Comparison of ENCODE assay signal across 6 cellular contexts in the genomic region with DNA sequence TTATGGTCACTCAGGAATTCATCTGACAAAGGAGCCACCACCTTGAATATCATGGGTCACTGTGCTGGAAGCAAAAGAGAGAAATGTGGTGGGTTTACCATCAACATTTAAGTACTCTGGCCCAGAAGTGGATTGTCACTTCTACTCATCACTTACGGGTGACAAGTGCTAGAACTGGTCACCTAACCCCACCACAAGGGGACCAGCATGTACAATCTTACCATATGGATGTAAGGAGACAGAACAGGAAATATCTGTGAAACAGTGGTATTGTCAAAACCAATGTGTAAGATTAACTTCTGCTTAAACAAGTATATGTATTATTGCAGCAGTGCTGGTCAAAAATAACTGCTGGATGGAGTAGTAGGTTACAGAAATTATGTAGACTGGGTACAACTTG.
DNase-seq lines count a peak whose midpoint lies in the region; ATAC-seq, FAIRE-seq and TF ChIP-seq lines count a peak whose summit lies in the region.
"Not testable (repeated sequence)": the region's sequence is repeated elsewhere in the genome, so short reads cannot be mapped to it uniquely, and the experiment has no call there.

No MANE protein-coding gene starts in this region.

- not testable (repeated sequence) for H4K20me1 ChIP-seq in Loucy (ENCODE audit: insufficient read depth, low read length, poor library complexity, severe bottlenecking)

- H3K36me3 ChIP-seq in Loucy (ENCODE audit: insufficient read depth, low read length); bronchial epithelial cell (ENCODE audit: control insufficient read depth, insufficient read depth, low read length): not testable (repeated sequence)

- TF ChIP-seq CTCF in Loucy (conservative IDR thresholded peaks at IDR 0.05; ENCODE audit: low read length), result 0 out of 2 replicates have a peak, but pooled peaks have one; percentile 20
- not testable (repeated sequence) for TF ChIP-seq CTCF in bronchial epithelial cell (IDR thresholded peaks at IDR 0.05; ENCODE audit: insufficient read depth, low read length, severe bottlenecking)

- H3K36me3 Mint-ChIP-seq in T-helper 17 cell (ENCODE audit: low read depth); natural killer cell treated with Interleukin-12 subunit alpha and Interleukin-12 subunit beta and Interleukin-15 and Interleukin-18, amount 100 ng/mL, for 72 hours: not testable (repeated sequence)

- H3K79me2 ChIP-seq in Loucy (ENCODE audit: insufficient read depth, low read length), result not testable (repeated sequence)

- H3K4me3 Mint-ChIP-seq in T-helper 17 cell; natural killer cell treated with Interleukin-12 subunit alpha and Interleukin-12 subunit beta and Interleukin-15 and Interleukin-18, amount 100 ng/mL, for 72 hours: not testable (repeated sequence)

- H3K9me3 ChIP-seq in Loucy (ENCODE audit: insufficient read depth, low read depth, low read length); T-helper 17 cell (ENCODE audit: control insufficient read depth, low read length, poor library complexity, severe bottlenecking): not testable (repeated sequence)

- ATAC-seq in T-helper 17 cell, result peak; percentile 18
- peak; percentile 66 to 81 for ATAC-seq in natural killer cell treated with Interleukin-12 subunit alpha and Interleukin-12 subunit beta and Interleukin-15 and Interleukin-18, amount 100 ng/mL, for 72 hours

- not testable (repeated sequence) for H3F3A ChIP-seq in Loucy (ENCODE audit: low read depth)

- peaks cover 56% of the 10 kb centered on the region for H3K4me1 ChIP-seq in Loucy (ENCODE audit: insufficient read depth, low read length, poor library complexity, severe bottlenecking)

- not testable (repeated sequence) for H3K4me1 Mint-ChIP-seq in T-helper 17 cell
- peaks cover 18 to 24% of the 10 kb centered on the region in 2 donors for H3K4me1 Mint-ChIP-seq in natural killer cell treated with Interleukin-12 subunit alpha and Interleukin-12 subunit beta and Interleukin-15 and Interleukin-18, amount 100 ng/mL, for 72 hours (ENCODE audit: low read depth in 2 of 2)

- not testable (repeated sequence) for H3K9ac ChIP-seq in Loucy (ENCODE audit: low read depth, low read length, poor library complexity, severe bottlenecking)

- H3K27me3 Mint-ChIP-seq in T-helper 17 cell, result peaks cover 39% of the 10 kb centered on the region
- peaks cover 8 to 12% of the 10 kb centered on the region in 2 donors for H3K27me3 Mint-ChIP-seq in natural killer cell treated with Interleukin-12 subunit alpha and Interleukin-12 subunit beta and Interleukin-15 and Interleukin-18, amount 100 ng/mL, for 72 hours

- not testable (repeated sequence) for H3K9me3 Mint-ChIP-seq in natural killer cell treated with Interleukin-12 subunit alpha and Interleukin-12 subunit beta and Interleukin-15 and Interleukin-18, amount 100 ng/mL, for 72 hours

- not testable (repeated sequence) for H3K4me2 ChIP-seq in Loucy (ENCODE audit: low read depth, low read length, poor library complexity, severe bottlenecking)

- not testable (repeated sequence) for H3K9me2 ChIP-seq in Loucy (replicated peaks; ENCODE audit: low read depth, low read length)

- H3K4me3 ChIP-seq in Loucy (ENCODE audit: low read length, poor library complexity, severe bottlenecking); bronchial epithelial cell (ENCODE audit: low read depth, low read length): not testable (repeated sequence)

- not testable (repeated sequence) for H3K27ac Mint-ChIP-seq in T-helper 17 cell; natural killer cell treated with Interleukin-12 subunit alpha and Interleukin-12 subunit beta and Interleukin-15 and Interleukin-18, amount 100 ng/mL, for 72 hours

- FAIRE-seq in bronchial epithelial cell (lab: Jason Lieb, UNC), result peak; percentile 62

- DNase-seq in T-helper 17 cell; bronchial epithelial cell (ENCODE audit: low read depth): not testable (repeated sequence)
- DNase-seq in glomerular visceral epithelial cell (ENCODE audit: extremely low spot score), result peak; percentile 1
- DNase-seq in left kidney (ENCODE audit: low read depth, low spot score), result peak; percentile 0
- DNase-seq in natural killer cell treated with Interleukin-12 subunit alpha and Interleukin-12 subunit beta and Interleukin-15 and Interleukin-18, amount 100 ng/mL, for 72 hours (ENCODE audit: low spot score), result peak; percentile 59

- not testable (repeated sequence) for H3K27me3 ChIP-seq in Loucy (ENCODE audit: insufficient read depth, low read length, poor library complexity, severe bottlenecking); bronchial epithelial cell (ENCODE audit: control insufficient read depth, insufficient read depth, low read length)

- not testable (repeated sequence) for H2AFZ ChIP-seq in Loucy (ENCODE audit: low read length)
